15 cellular contexts compared by ENCODE assay signal in genomic region chr2:47051562-47051961, GRCh38.
DNase-seq lines count a peak whose midpoint lies in the region; ATAC-seq and TF ChIP-seq lines count a peak whose summit lies in the region.
"Had no signal": no experiment of that assay in that cellular context is flagged by ENCODE, and none has a peak within 500 bp of the region (broad histone marks: within the 10 kb centered on the region; RNA-seq: fewer than 3 reads in every experiment).

No MANE protein-coding gene starts in this region.

- H3K9me3 ChIP-seq in psoas muscle (no peaks in the 10 kb centered on the region), stomach smooth muscle (ENCODE audit: control insufficient read depth in 2 of 2, low read length in 2 of 2) (no peaks in the 10 kb centered on the region)
- H3K9me3 ChIP-seq: A549, BE2C, Caco-2 had no signal

- no peak for ATAC-seq in memory B cell (ENCODE audit: low read depth)
- no peak for ATAC-seq in psoas muscle
- no peak for ATAC-seq in GM21526 (IDR thresholded peaks at IDR 0.05; ENCODE audit: low FRiP score, unreplicated experiment)
- ATAC-seq: A549, HCT116 had no signal

- H3K27ac ChIP-seq in VCaP (peak overlapping the region; percentile 85), psoas muscle (peak overlapping the region; percentile 77), stomach smooth muscle (ENCODE audit: low read length) (peak overlapping the region; percentile 31), coronary artery (no peak overlapping the region)
- H3K27ac ChIP-seq: A549, GM23248 had no signal

- DNase-seq in memory B cell (ENCODE audit: low spot score in 2 of 2) (no peak), psoas muscle (no peak), hippocampal formation (lab: John Stamatoyannopoulos, UW) (no peak), coronary artery (ENCODE audit: low spot score) (no peak)
- no peak for DNase-seq in T-helper 2 cell treated with Interferon-gamma antibody and Interleukin-4, amounts not matched to agents 5 μg/mL and 100 μg/mL, for 36 hours (ENCODE audit: low spot score)
- DNase-seq: BE2C; Caco-2; CD8-positive, alpha-beta memory T cell; DMS53; GM23248 had no signal

- H3K27me3 ChIP-seq in psoas muscle (ENCODE audit: insufficient read depth in 3 of 3, low read length in 2 of 3) (no peaks in the 10 kb centered on the region), stomach smooth muscle (ENCODE audit: control insufficient read depth in 1 of 2, insufficient read depth in 2 of 2, low read length in 2 of 2) (no peaks in the 10 kb centered on the region)
- H3K27me3 ChIP-seq: BE2C had no signal

- no peak overlapping the region for H3K9ac ChIP-seq in stomach smooth muscle (ENCODE audit: low read length in 2 of 2)
- H3K9ac ChIP-seq: GM23248 had no signal

- H3K36me3 Mint-ChIP-seq in memory B cell = peaks cover 40% of the 10 kb centered on the region
- peaks cover 40% of the 10 kb centered on the region for H3K36me3 Mint-ChIP-seq in T-helper 2 cell treated with Interferon-gamma antibody and Interleukin-4, amounts not matched to agents 5 μg/mL and 100 μg/mL, for 36 hours (ENCODE audit: low read depth)

- no peak overlapping the region for H3K4me3 ChIP-seq in psoas muscle
- H3K4me3 ChIP-seq in stomach smooth muscle (ENCODE audit: low read length in 2 of 2) = no peak overlapping the region
- H3K4me3 ChIP-seq in coronary artery = no peak overlapping the region
- H3K4me3 ChIP-seq: A549, GM23248 had no signal

- peaks cover 77% of the 10 kb centered on the region for H3K4me1 ChIP-seq in psoas muscle
- peaks cover 42% of the 10 kb centered on the region for H3K4me1 ChIP-seq in stomach smooth muscle (ENCODE audit: control insufficient read depth, insufficient read depth, low read length)
- H3K4me1 ChIP-seq: Caco-2 had no signal

- H3K9me3 Mint-ChIP-seq in memory B cell = no peaks in the 10 kb centered on the region
- no peaks in the 10 kb centered on the region for H3K9me3 Mint-ChIP-seq in T-helper 2 cell treated with Interferon-gamma antibody and Interleukin-4, amounts not matched to agents 5 μg/mL and 100 μg/mL, for 36 hours
- H3K9me3 Mint-ChIP-seq: CD8-positive, alpha-beta memory T cell had no signal

- TF ChIP-seq CTCF in VCaP (conservative IDR thresholded peaks at IDR 0.05) = no peak
- TF ChIP-seq CTCF in psoas muscle (IDR thresholded peaks at IDR 0.05) = no peak
- no peak for TF ChIP-seq CTCF in coronary artery (IDR thresholded peaks at IDR 0.05)

- H3K4me3 Mint-ChIP-seq in memory B cell = no peak overlapping the region
- no peak overlapping the region for H3K4me3 Mint-ChIP-seq in T-helper 2 cell treated with Interferon-gamma antibody and Interleukin-4, amounts not matched to agents 5 μg/mL and 100 μg/mL, for 36 hours
- H3K4me3 Mint-ChIP-seq: CD8-positive, alpha-beta memory T cell had no signal

- peak overlapping the region; percentile 48 for H3K27ac Mint-ChIP-seq in memory B cell
- no peak overlapping the region for H3K27ac Mint-ChIP-seq in T-helper 2 cell treated with Interferon-gamma antibody and Interleukin-4, amounts not matched to agents 5 μg/mL and 100 μg/mL, for 36 hours

- peaks cover 18% of the 10 kb centered on the region for H3K4me1 Mint-ChIP-seq in memory B cell
- peaks cover 2% of the 10 kb centered on the region for H3K4me1 Mint-ChIP-seq in T-helper 2 cell treated with Interferon-gamma antibody and Interleukin-4, amounts not matched to agents 5 μg/mL and 100 μg/mL, for 36 hours (ENCODE audit: low read depth)

- H3K27me3 Mint-ChIP-seq in memory B cell = no peaks in the 10 kb centered on the region
- H3K27me3 Mint-ChIP-seq in T-helper 2 cell treated with Interferon-gamma antibody and Interleukin-4, amounts not matched to agents 5 μg/mL and 100 μg/mL, for 36 hours (ENCODE audit: low read depth) = no peaks in the 10 kb centered on the region
- H3K27me3 Mint-ChIP-seq: CD8-positive, alpha-beta memory T cell had no signal

- intact Hi-C loops in psoas muscle (cut with DNase I) = no loop called here

- WGBS in psoas muscle, 3 donors = 93 to 96% (median 94%) methylated on average over 12 of the region's 12 CpGs

- H3K36me3 ChIP-seq in psoas muscle (ENCODE audit: insufficient read depth in 1 of 2, low read depth in 1 of 2) (no peaks in the 10 kb centered on the region), stomach smooth muscle (ENCODE audit: control insufficient read depth in 2 of 2, insufficient read depth in 2 of 2, low read length in 2 of 2) (peaks cover 19 to 35% of the 10 kb centered on the region in 2 donors)

Comparison
In these comparisons a context has a peak if more than half of its experiments do, and no peak if none do; other contexts are left out.
1. H3K27ac ChIP-seq: peak in VCaP (single experiment), psoas muscle (single experiment) and stomach smooth muscle (single experiment); none in coronary artery (0 of 2).